16 cellular contexts compared by ENCODE assay signal in the genomic region with DNA sequence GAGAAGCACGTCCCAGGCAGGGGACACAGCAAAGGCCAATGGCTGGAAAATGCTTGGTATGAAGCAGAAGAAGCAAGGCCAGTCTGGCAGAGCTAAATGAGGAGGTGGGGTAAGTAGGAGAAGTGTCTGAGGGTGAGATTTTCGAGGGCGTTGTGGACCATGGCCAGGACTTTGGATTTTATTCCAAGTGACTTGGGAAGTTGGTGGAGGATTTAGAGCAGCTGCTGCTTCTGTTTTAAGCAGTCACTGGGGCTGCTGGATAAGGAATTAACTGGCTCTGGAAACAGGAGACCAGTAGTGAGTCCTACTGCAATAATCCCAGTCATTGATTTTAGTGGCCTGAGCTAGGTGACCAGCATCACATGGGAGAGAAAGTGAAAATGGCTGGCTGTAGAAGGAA.
DNase-seq lines count a peak whose midpoint lies in the region; ATAC-seq and TF ChIP-seq lines count a peak whose summit lies in the region.
"Had no signal": no experiment of that assay in that cellular context is flagged by ENCODE, and none has a peak within 500 bp of the region (broad histone marks: within the 10 kb centered on the region; RNA-seq: fewer than 3 reads in every experiment).

No MANE protein-coding gene starts in this region.

- TF ChIP-seq CTCF in left ventricle myocardium inferior (IDR thresholded peaks at IDR 0.05; ENCODE audit: borderline replicate concordance) (no peak), activated B cell treated with CpG ODN at 0.5 μM for 24 hours (IDR thresholded peaks at IDR 0.05) (no peak), vagina (IDR thresholded peaks at IDR 0.05) (no peak), testis (IDR thresholded peaks at IDR 0.05) (no peak), body of pancreas (IDR thresholded peaks at IDR 0.05) (no peak)

- H3K27ac ChIP-seq in left ventricle myocardium inferior (replicated peaks) (peak overlapping the region; percentile 41), vagina (peak overlapping the region; percentile 78), testis (no peak overlapping the region), body of pancreas (peak overlapping the region in 2 of 4 donors; percentile 44 to 72)

- no peak overlapping the region for H3K4me3 ChIP-seq in left ventricle myocardium inferior
- H3K4me3 ChIP-seq in vagina = no peak overlapping the region
- H3K4me3 ChIP-seq in testis = no peak overlapping the region
- H3K4me3 ChIP-seq in body of pancreas = no peak overlapping the region
- H3K4me3 ChIP-seq: spleen, tibial nerve had no signal

- peak overlapping the region; percentile 42 for H3K27ac Mint-ChIP-seq in activated B cell treated with CpG ODN at 0.5 μM for 24 hours

- no peaks in the 10 kb centered on the region for H3K27me3 Mint-ChIP-seq in activated B cell treated with CpG ODN at 0.5 μM for 24 hours

- no peak overlapping the region for H3K4me3 Mint-ChIP-seq in activated B cell treated with CpG ODN at 0.5 μM for 24 hours

- WGBS in testis, 2 donors = 79 to 80% methylated on average over 3 of the region's 3 CpGs
- 84 to 89% methylated on average over 3 of the region's 3 CpGs for WGBS in body of pancreas, 2 donors

- no peak for TF ChIP-seq POLR2A in vagina (IDR thresholded peaks at IDR 0.05)
- TF ChIP-seq POLR2A in testis (IDR thresholded peaks at IDR 0.05) = no peak
- no peak for TF ChIP-seq POLR2A in body of pancreas (IDR thresholded peaks at IDR 0.05)

- H3K27me3 ChIP-seq in left ventricle myocardium inferior (ENCODE audit: low read depth) = no peaks in the 10 kb centered on the region
- H3K27me3 ChIP-seq in vagina = no peaks in the 10 kb centered on the region
- no peaks in the 10 kb centered on the region for H3K27me3 ChIP-seq in testis
- no peaks in the 10 kb centered on the region for H3K27me3 ChIP-seq in body of pancreas
- H3K27me3 ChIP-seq: spleen, tibial nerve had no signal

- ATAC-seq in Right ventricle myocardium superior (ENCODE audit: poor library complexity) = no peak
- ATAC-seq in activated B cell treated with CpG ODN at 0.5 μM for 24 hours (ENCODE audit: low read depth) = no peak
- ATAC-seq in body of pancreas = no peak
- ATAC-seq: left cardiac atrium had no signal

- H3K4me1 ChIP-seq in left ventricle myocardium inferior = peaks cover 58% of the 10 kb centered on the region
- H3K4me1 ChIP-seq in vagina = peaks cover 60% of the 10 kb centered on the region
- peaks cover 11% of the 10 kb centered on the region for H3K4me1 ChIP-seq in testis
- peaks cover 42% of the 10 kb centered on the region for H3K4me1 ChIP-seq in body of pancreas

- POLR2A ChIA-PET in activated B cell treated with CpG ODN at 0.5 μM for 24 hours (lab: Charles Lee) = interaction anchor here (2.4 kb wide), 1 partner anchor 9 kb away, joined by 8 read pairs; no protein-coding TSS in a partner anchor

- H3K36me3 ChIP-seq in left ventricle myocardium inferior (no peaks in the 10 kb centered on the region), vagina (no peaks in the 10 kb centered on the region), testis (ENCODE audit: low read depth, missing control alignments) (no peaks in the 10 kb centered on the region), body of pancreas (replicated peaks in 1 of 2; ENCODE audit: insufficient read depth in 1 of 2, low read depth in 2 of 2) (no peaks in the 10 kb centered on the region)
- H3K36me3 ChIP-seq: tibial nerve had no signal

- H3K36me3 Mint-ChIP-seq in activated B cell treated with CpG ODN at 0.5 μM for 24 hours (ENCODE audit: low read depth) = peaks cover 23% of the 10 kb centered on the region

- H3K9me3 Mint-ChIP-seq in activated B cell treated with CpG ODN at 0.5 μM for 24 hours = no peaks in the 10 kb centered on the region

- H3K9me3 ChIP-seq in left ventricle myocardium inferior (replicated peaks) (no peaks in the 10 kb centered on the region), vagina (no peaks in the 10 kb centered on the region), testis (no peaks in the 10 kb centered on the region), body of pancreas (no peaks in the 10 kb centered on the region)
- H3K9me3 ChIP-seq: spleen, tibial nerve had no signal

- no peak for DNase-seq in left ventricle myocardium inferior
- no peak for DNase-seq in Right ventricle myocardium superior
- no peak for DNase-seq in activated B cell treated with CpG ODN at 0.5 μM for 24 hours
- peak; percentile 93 for DNase-seq in myocyte (ENCODE audit: low read depth)
- DNase-seq in vagina (ENCODE audit: extremely low spot score in 2 of 2) = no peak
- DNase-seq in testis = no peak
- no peak for DNase-seq in EL
- DNase-seq in body of pancreas = no peak
- DNase-seq: activated CD4-positive, alpha-beta T cell treated with anti-CD3 and anti-CD28 coated beads, Interleukin-2, amount 50 U/mL, for 1 hour; activated effector memory CD4-positive, alpha-beta T cell treated with Interleukin-2 at 50 U/mL for 16 hours; head of caudate nucleus; left cardiac atrium; nucleus accumbens; spleen; T-helper 1 cell had no signal

- CTCF ChIA-PET in activated B cell treated with CpG ODN at 0.5 μM for 24 hours (lab: Charles Lee) = interaction anchor here (1.5 to 2.6 kb wide), 2 partner anchors 155 to 245 kb away, joined by 4 to 10 read pairs; a partner anchor contains a TSS

- intact Hi-C loops in left ventricle myocardium inferior (cut with micrococcal nuclease) (loop anchor here (5.0 kb wide), 2 partner anchors 157 to 247 kb away; a partner anchor contains a TSS), Right ventricle myocardium superior (cut with DNase I) (loop anchor here (5.0 kb wide), 1 partner anchor 157 kb away; a partner anchor contains a TSS), activated B cell treated with CpG ODN at 0.5 μM for 24 hours (cut with micrococcal nuclease) (loop anchor here (5.0 to 10.0 kb wide), 2 partner anchors 357 to 1450 kb away; a partner anchor contains a TSS), vagina (cut with DNase I) (loop anchor here (5.0 kb wide), 1 partner anchor 252 kb away; no protein-coding TSS in a partner anchor), testis (cut with DNase I; ENCODE audit: low total_unique reads) (loop anchor here (5.0 kb wide), 1 partner anchor 242 kb away; no protein-coding TSS in a partner anchor), body of pancreas (cut with DNase I) (no loop called here)

- peaks cover 66% of the 10 kb centered on the region for H3K4me1 Mint-ChIP-seq in activated B cell treated with CpG ODN at 0.5 μM for 24 hours

Comparison
In these comparisons a context has a peak if more than half of its experiments do, and no peak if none do; other contexts are left out.
1. H3K27ac ChIP-seq: peak in left ventricle myocardium inferior (single experiment) and vagina (single experiment); none in testis (0 of 2).